24 cellular contexts compared by ENCODE assay signal in the genomic region with DNA sequence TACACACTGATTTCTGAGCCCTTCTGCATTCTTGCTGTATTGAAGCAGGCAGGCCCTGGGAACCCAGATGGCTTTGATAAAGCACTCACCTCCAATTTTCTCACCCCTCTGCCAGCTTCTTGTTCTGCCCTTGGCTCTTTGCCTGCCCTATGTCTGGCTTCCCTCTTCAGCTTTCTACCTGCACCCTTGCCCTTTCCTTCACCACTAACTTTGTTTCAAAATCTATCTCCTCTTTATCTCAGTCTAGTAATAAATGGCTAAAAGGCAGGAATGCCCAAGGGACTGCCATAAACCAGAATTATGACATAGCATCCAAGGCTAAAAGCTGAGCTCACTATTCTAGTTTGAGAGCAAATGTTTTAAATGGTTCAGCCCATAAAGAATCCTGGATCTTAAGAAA.
DNase-seq lines count a peak whose midpoint lies in the region; ATAC-seq, FAIRE-seq and TF ChIP-seq lines count a peak whose summit lies in the region.
"Had no signal": no experiment of that assay in that cellular context is flagged by ENCODE, and none has a peak within 500 bp of the region (broad histone marks: within the 10 kb centered on the region; RNA-seq: fewer than 3 reads in every experiment).

No MANE protein-coding gene starts in this region.

- H3K4me1 ChIP-seq in body of pancreas (peaks cover 16% of the 10 kb centered on the region), pancreas (no peaks in the 10 kb centered on the region)
- H3K4me1 ChIP-seq: BE2C had no signal

- no peaks in the 10 kb centered on the region for H3K9me3 ChIP-seq in body of pancreas
- H3K9me3 ChIP-seq in pancreas: no peaks in the 10 kb centered on the region
- H3K9me3 ChIP-seq: BE2C had no signal

- no peak overlapping the region for H3K27ac Mint-ChIP-seq in stimulated activated effector memory CD8-positive, alpha-beta T cell treated with anti-CD3 and anti-CD28 coated beads, Interleukin-12 subunit alpha, Interleukin-12 subunit beta, amount 100 ng/mL, for 72 hours
- H3K27ac Mint-ChIP-seq: CD4-positive, CD25-positive, alpha-beta regulatory T cell; CD8-positive, alpha-beta memory T cell; HFFc6 had no signal

- H3K36me3 ChIP-seq in body of pancreas (replicated peaks in 1 of 2; ENCODE audit: insufficient read depth in 1 of 2, low read depth in 2 of 2) (no peaks in the 10 kb centered on the region), pancreas (no peaks in the 10 kb centered on the region)
- H3K36me3 ChIP-seq: BE2C had no signal

- no peak for TF ChIP-seq POLR2A in body of pancreas (IDR thresholded peaks at IDR 0.05)

- H3K27ac ChIP-seq in body of pancreas (peak overlapping the region in 2 of 4 donors; percentile 45 to 47), pancreas (peak overlapping the region in 2 of 4 donors; percentile 9 to 50)
- H3K27ac ChIP-seq: HL-60 had no signal

- no peak overlapping the region for H3K4me3 Mint-ChIP-seq in stimulated activated effector memory CD8-positive, alpha-beta T cell treated with anti-CD3 and anti-CD28 coated beads, Interleukin-12 subunit alpha, Interleukin-12 subunit beta, amount 100 ng/mL, for 72 hours
- H3K4me3 Mint-ChIP-seq: CD4-positive, CD25-positive, alpha-beta regulatory T cell; CD8-positive, alpha-beta memory T cell; HFFc6 had no signal

- CTCF ChIA-PET in GM10248 (lab: Yijun Ruan, JAX): interaction anchor here (1.8 kb wide), 1 partner anchor 32 kb away, joined by 4 read pairs; no protein-coding TSS in a partner anchor

- H3K4me3 ChIP-seq in body of pancreas: no peak overlapping the region
- no peak overlapping the region for H3K4me3 ChIP-seq in pancreas
- H3K4me3 ChIP-seq: K562 had no signal

- H3K36me3 Mint-ChIP-seq in stimulated activated effector memory CD8-positive, alpha-beta T cell treated with anti-CD3 and anti-CD28 coated beads, Interleukin-12 subunit alpha, Interleukin-12 subunit beta, amount 100 ng/mL, for 72 hours: no peaks in the 10 kb centered on the region
- H3K36me3 Mint-ChIP-seq: CD4-positive, CD25-positive, alpha-beta regulatory T cell; CD8-positive, alpha-beta memory T cell had no signal

- H3K9me3 Mint-ChIP-seq in stimulated activated effector memory CD8-positive, alpha-beta T cell treated with anti-CD3 and anti-CD28 coated beads, Interleukin-12 subunit alpha, Interleukin-12 subunit beta, amount 100 ng/mL, for 72 hours: no peaks in the 10 kb centered on the region
- H3K9me3 Mint-ChIP-seq: CD8-positive, alpha-beta memory T cell had no signal

- intact Hi-C loops in body of pancreas (cut with DNase I): no loop called here
- intact Hi-C loops in pancreas (cut with DNase I): no loop called here

- no peaks in the 10 kb centered on the region for H3K27me3 ChIP-seq in body of pancreas
- no peaks in the 10 kb centered on the region for H3K27me3 ChIP-seq in pancreas
- H3K27me3 ChIP-seq: BE2C had no signal

- POLR2A ChIA-PET in GM10248 (lab: Yijun Ruan, JAX): no interaction called here

- peak; percentile 38 for DNase-seq in DMS 273 (lab: John Stamatoyannopoulos, UW; ENCODE audit: unreplicated experiment)
- DNase-seq in DMS 273 treated with DMSO at 0.1 percent for 48 hours (lab: John Stamatoyannopoulos, UW): peak; percentile 14
- peak; percentile 21 to 50 (median 42) for DNase-seq in body of pancreas
- DNase-seq in pancreas: peak in 3 of 6 donors; percentile 30 to 59 (median 30)
- no peak for DNase-seq in HTR-8/SVneo (ENCODE audit: insufficient read length, low spot score)
- no peak for DNase-seq in stimulated activated effector memory CD8-positive, alpha-beta T cell treated with anti-CD3 and anti-CD28 coated beads, Interleukin-12 subunit alpha, Interleukin-12 subunit beta, amount 100 ng/mL, for 72 hours (ENCODE audit: low spot score in 2 of 2)
- DNase-seq in GM10248 (ENCODE audit: extremely low spot score): no peak
- DNase-seq in kidney glomerular epithelial cell (lab: John Stamatoyannopoulos, UW): no peak
- DNase-seq: ACHN; BE2C; C1 segment of cervical spinal cord; CD4-positive, CD25-positive, alpha-beta regulatory T cell; CD8-positive, alpha-beta memory T cell; COR-L47; DMS153; DMS79; GDM1; HCEC 1CT; HFFc6; IMR-90 had no signal

- no peak for FAIRE-seq in pancreas (lab: Jason Lieb, UNC)
- FAIRE-seq in HTR-8/SVneo (lab: Jason Lieb, UNC): no peak
- FAIRE-seq: A204.1, H54, K562 had no signal

- ATAC-seq in body of pancreas (peak; percentile 85), pancreas (peak; percentile 27 to 84 (median 68))
- ATAC-seq in stimulated activated effector memory CD8-positive, alpha-beta T cell treated with anti-CD3 and anti-CD28 coated beads, Interleukin-12 subunit alpha, Interleukin-12 subunit beta, amount 100 ng/mL, for 72 hours: no peak
- ATAC-seq: K562 had no signal

- TF ChIP-seq CTCF in body of pancreas (IDR thresholded peaks at IDR 0.05) (no peak), pancreas (IDR thresholded peaks at IDR 0.05) (no peak), GM10248 (IDR thresholded peaks at IDR 0.05; ENCODE audit: control extremely low read depth, extremely low read depth, low read depth, missing control alignments) (no peak)

- peaks cover 8% of the 10 kb centered on the region for H3K4me1 Mint-ChIP-seq in stimulated activated effector memory CD8-positive, alpha-beta T cell treated with anti-CD3 and anti-CD28 coated beads, Interleukin-12 subunit alpha, Interleukin-12 subunit beta, amount 100 ng/mL, for 72 hours
- H3K4me1 Mint-ChIP-seq: CD4-positive, CD25-positive, alpha-beta regulatory T cell; CD8-positive, alpha-beta memory T cell had no signal

Comparison
In these comparisons a context has a peak if more than half of its experiments do, and no peak if none do; other contexts are left out.
1. DNase-seq: peak in DMS 273 (single experiment), DMS 273 treated with DMSO at 0.1 percent for 48 hours (single experiment) and body of pancreas (4 of 4); none in HTR-8/SVneo (single experiment), stimulated activated effector memory CD8-positive, alpha-beta T cell treated with anti-CD3 and anti-CD28 coated beads, Interleukin-12 subunit alpha, Interleukin-12 subunit beta, amount 100 ng/mL, for 72 hours (0 of 2), GM10248 (single experiment) and kidney glomerular epithelial cell (single experiment).